Comparison of ENCODE assay signal across 31 cellular contexts in the genomic region with DNA sequence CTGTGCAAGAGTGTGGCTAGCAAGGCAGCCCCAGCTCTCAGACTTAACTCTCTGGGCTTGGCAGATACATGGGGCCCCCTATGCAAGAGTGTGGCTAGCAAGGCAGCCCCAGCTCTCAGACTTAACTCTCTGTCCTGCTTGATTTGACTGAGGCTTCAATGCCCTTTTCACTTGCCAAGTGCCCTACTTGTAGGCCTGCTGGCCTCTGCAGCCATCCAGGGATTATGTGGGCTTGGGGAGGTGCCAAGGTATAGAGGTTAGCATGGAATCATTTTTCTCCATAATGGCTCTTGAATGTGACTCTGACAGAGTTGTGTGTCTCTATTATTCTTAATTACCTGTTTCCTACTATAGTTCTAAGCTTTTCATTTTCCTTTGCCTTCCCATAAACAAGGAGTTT.
"Had no signal": no experiment of that assay in that cellular context is flagged by ENCODE, and none has a peak within 500 bp of the region (broad histone marks: within the 10 kb centered on the region; RNA-seq: fewer than 3 reads in every experiment).

No MANE protein-coding gene starts in this region.

- H3K9me3 Mint-ChIP-seq: activated B cell treated with CpG ODN at 0.5 μM for 24 hours; activated CD4-positive, alpha-beta memory T cell treated with anti-CD3 and anti-CD28 coated beads, Interleukin-2, amount 10 ng/mL, durations not matched to agents 7 days and 5 days; activated CD4-positive, alpha-beta T cell treated with anti-CD3 and anti-CD28 coated beads, Interleukin-2, amount 10 ng/mL, durations not matched to agents 7 days and 5 days; activated naive CD4-positive, alpha-beta T cell treated with anti-CD3 and anti-CD28 coated beads, Interleukin-2, amount 50 U/mL, for 24 hours; activated T-helper 17 cell treated with anti-CD3 and anti-CD28 coated beads, Interleukin-2, amount 50 U/mL, for 72 hours; brain; T-cell had no signal

- DNase-seq: activated B cell treated with CpG ODN at 0.5 μM for 24 hours; activated CD4-positive, alpha-beta memory T cell treated with anti-CD3 and anti-CD28 coated beads, Interleukin-2, amount 10 ng/mL, durations not matched to agents 7 days and 5 days; activated CD4-positive, alpha-beta T cell treated with anti-CD3 and anti-CD28 coated beads for 1 hour; activated CD4-positive, alpha-beta T cell treated with anti-CD3 and anti-CD28 coated beads, Interleukin-2, amount 10 ng/mL, durations not matched to agents 7 days and 5 days; activated naive CD4-positive, alpha-beta T cell; activated T-cell treated with anti-CD3 and anti-CD28 coated beads for 4 hours; activated T-cell treated with anti-CD3 and anti-CD28 coated beads, Interleukin-2, amount 50 U/mL, for 48 hours; amniotic stem cell; Kasumi-1; KBM-7; NCI-H1092; NCI-H1417 treated with DMSO at 0.1 percent for 48 hours; NCI-H1694; NCI-H2081; NCI-H2171; NCI-H2227 treated with DMSO at 0.1 percent for 48 hours; NCI-H446 treated with DMSO at 0.1 percent for 48 hours; NCI-H524 treated with DMSO at 0.1 percent for 48 hours; NCI-H774; NK-92 treated with Interleukin-12 subunit alpha and Interleukin-12 subunit beta, amount 100 ng/mL, for 24 hours; OCI-M1; RPMI8226; T-cell; T-helper 2 cell; T1000 had no signal

- H3K27me3 ChIP-seq: ascending aorta, cardiac muscle cell had no signal

- H3K4me1 ChIP-seq: ascending aorta had no signal

- H3K9me3 ChIP-seq: ascending aorta had no signal

- H3K27me3 Mint-ChIP-seq: activated B cell treated with CpG ODN at 0.5 μM for 24 hours; activated CD4-positive, alpha-beta memory T cell treated with anti-CD3 and anti-CD28 coated beads, Interleukin-2, amount 10 ng/mL, durations not matched to agents 7 days and 5 days; activated CD4-positive, alpha-beta T cell treated with anti-CD3 and anti-CD28 coated beads, Interleukin-2, amount 10 ng/mL, durations not matched to agents 7 days and 5 days; activated naive CD4-positive, alpha-beta T cell treated with anti-CD3 and anti-CD28 coated beads, Interleukin-2, amount 50 U/mL, for 24 hours; activated T-helper 17 cell treated with anti-CD3 and anti-CD28 coated beads, Interleukin-2, amount 50 U/mL, for 72 hours; brain had no signal

- H3K36me3 Mint-ChIP-seq: T-cell had no signal

- H3K27ac Mint-ChIP-seq: activated B cell treated with CpG ODN at 0.5 μM for 24 hours; activated CD4-positive, alpha-beta memory T cell treated with anti-CD3 and anti-CD28 coated beads, Interleukin-2, amount 10 ng/mL, durations not matched to agents 7 days and 5 days; activated CD4-positive, alpha-beta T cell treated with anti-CD3 and anti-CD28 coated beads, Interleukin-2, amount 10 ng/mL, durations not matched to agents 7 days and 5 days; activated naive CD4-positive, alpha-beta T cell treated with anti-CD3 and anti-CD28 coated beads, Interleukin-2, amount 50 U/mL, for 24 hours; activated T-helper 17 cell treated with anti-CD3 and anti-CD28 coated beads, Interleukin-2, amount 50 U/mL, for 72 hours; brain; T-cell had no signal

- H3K4me3 Mint-ChIP-seq: activated B cell treated with CpG ODN at 0.5 μM for 24 hours; activated CD4-positive, alpha-beta memory T cell treated with anti-CD3 and anti-CD28 coated beads, Interleukin-2, amount 10 ng/mL, durations not matched to agents 7 days and 5 days; activated CD4-positive, alpha-beta T cell treated with anti-CD3 and anti-CD28 coated beads, Interleukin-2, amount 10 ng/mL, durations not matched to agents 7 days and 5 days; activated naive CD4-positive, alpha-beta T cell treated with anti-CD3 and anti-CD28 coated beads, Interleukin-2, amount 50 U/mL, for 24 hours; activated T-helper 17 cell treated with anti-CD3 and anti-CD28 coated beads, Interleukin-2, amount 50 U/mL, for 72 hours; brain; T-cell had no signal

- H3K4me1 Mint-ChIP-seq: activated B cell treated with CpG ODN at 0.5 μM for 24 hours; activated CD4-positive, alpha-beta memory T cell treated with anti-CD3 and anti-CD28 coated beads, Interleukin-2, amount 10 ng/mL, durations not matched to agents 7 days and 5 days; activated CD4-positive, alpha-beta T cell treated with anti-CD3 and anti-CD28 coated beads, Interleukin-2, amount 10 ng/mL, durations not matched to agents 7 days and 5 days; activated naive CD4-positive, alpha-beta T cell treated with anti-CD3 and anti-CD28 coated beads, Interleukin-2, amount 50 U/mL, for 24 hours; activated T-helper 17 cell treated with anti-CD3 and anti-CD28 coated beads, Interleukin-2, amount 50 U/mL, for 72 hours; brain; T-cell had no signal

- H3K27ac ChIP-seq: ascending aorta, cardiac muscle cell, SK-N-MC had no signal

- H3K4me3 ChIP-seq: ascending aorta, cardiac muscle cell, SK-N-MC had no signal

- H3K36me3 ChIP-seq: cardiac muscle cell had no signal
